In the genomic region with DNA sequence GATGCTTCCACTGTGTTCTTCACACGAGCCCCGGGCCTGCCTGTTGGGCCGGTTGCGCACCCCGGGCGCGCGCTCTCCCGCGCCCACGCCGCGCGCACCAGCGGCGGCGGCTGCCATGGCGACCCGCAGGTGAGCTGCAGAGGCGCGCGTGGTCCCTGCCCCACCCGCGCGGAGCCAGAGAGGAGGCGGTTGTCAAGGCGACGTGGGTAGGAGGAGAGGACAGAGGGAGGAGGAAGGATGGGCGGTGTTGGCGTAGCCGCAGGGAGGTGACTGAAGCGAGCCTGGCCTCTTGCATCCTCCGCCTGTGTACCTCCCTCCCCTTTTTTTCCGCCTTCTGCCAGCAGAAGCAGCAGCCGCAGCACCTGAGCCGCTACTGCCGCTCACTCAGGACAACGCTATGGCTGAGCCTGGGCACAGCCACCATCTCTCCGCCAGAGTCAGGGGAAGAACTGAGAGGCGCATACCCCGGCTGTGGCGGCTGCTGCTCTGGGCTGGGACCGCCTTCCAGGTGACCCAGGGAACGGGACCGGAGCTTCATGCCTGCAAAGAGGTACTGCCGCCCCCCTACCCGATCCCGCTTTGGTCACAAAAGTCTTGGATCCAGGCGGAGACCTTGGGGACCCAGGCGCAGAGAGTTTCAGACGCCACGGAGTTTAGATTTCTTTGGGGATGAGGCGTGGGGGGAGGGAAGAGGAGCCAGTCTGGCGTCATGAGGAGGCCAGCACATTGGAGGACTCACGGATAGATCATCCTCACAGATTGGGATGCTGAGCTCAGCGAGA, we compare ENCODE assay signal across 9 cellular contexts. TPM values are rescaled to one million over a fixed set of nuclear protein-coding genes. Genes with fewer than 3 reads are reported as not detected.
A peak's percentile ranks its signal among the peaks of the same experiment; 100 is the strongest.
DNase-seq lines count a peak whose midpoint lies in the region; ATAC-seq, FAIRE-seq and TF ChIP-seq lines count a peak whose summit lies in the region.
"Had no signal": no experiment of that assay in that cellular context is flagged by ENCODE, and none has a peak within 500 bp of the region (broad histone marks: within the 10 kb centered on the region; RNA-seq: fewer than 3 reads in every experiment).

A gene with protein sequence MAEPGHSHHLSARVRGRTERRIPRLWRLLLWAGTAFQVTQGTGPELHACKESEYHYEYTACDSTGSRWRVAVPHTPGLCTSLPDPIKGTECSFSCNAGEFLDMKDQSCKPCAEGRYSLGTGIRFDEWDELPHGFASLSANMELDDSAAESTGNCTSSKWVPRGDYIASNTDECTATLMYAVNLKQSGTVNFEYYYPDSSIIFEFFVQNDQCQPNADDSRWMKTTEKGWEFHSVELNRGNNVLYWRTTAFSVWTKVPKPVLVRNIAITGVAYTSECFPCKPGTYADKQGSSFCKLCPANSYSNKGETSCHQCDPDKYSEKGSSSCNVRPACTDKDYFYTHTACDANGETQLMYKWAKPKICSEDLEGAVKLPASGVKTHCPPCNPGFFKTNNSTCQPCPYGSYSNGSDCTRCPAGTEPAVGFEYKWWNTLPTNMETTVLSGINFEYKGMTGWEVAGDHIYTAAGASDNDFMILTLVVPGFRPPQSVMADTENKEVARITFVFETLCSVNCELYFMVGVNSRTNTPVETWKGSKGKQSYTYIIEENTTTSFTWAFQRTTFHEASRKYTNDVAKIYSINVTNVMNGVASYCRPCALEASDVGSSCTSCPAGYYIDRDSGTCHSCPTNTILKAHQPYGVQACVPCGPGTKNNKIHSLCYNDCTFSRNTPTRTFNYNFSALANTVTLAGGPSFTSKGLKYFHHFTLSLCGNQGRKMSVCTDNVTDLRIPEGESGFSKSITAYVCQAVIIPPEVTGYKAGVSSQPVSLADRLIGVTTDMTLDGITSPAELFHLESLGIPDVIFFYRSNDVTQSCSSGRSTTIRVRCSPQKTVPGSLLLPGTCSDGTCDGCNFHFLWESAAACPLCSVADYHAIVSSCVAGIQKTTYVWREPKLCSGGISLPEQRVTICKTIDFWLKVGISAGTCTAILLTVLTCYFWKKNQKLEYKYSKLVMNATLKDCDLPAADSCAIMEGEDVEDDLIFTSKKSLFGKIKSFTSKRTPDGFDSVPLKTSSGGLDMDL (plus strand): TSS at position 329 of the 782 bp plus-strand sequence. CDS start 69 bp downstream, at position 398.

- peaks cover 7 to 48% (median 38%) of the 10 kb centered on the region in 7 donors for H3K27me3 ChIP-seq in heart right ventricle
- no peaks in the 10 kb centered on the region for H3K27me3 ChIP-seq in prostate gland (replicated peaks; ENCODE audit: insufficient read depth)
- H3K27me3 ChIP-seq in upper lobe of right lung = peaks cover 40% of the 10 kb centered on the region

- DNase-seq in GM12892 (ENCODE audit: insufficient read length) = peak; percentile 36
- DNase-seq in SHP77 (lab: John Stamatoyannopoulos, UW) = peak; percentile 41 to 66
- DNase-seq in heart right ventricle = peak in 1 of 2 donors; percentile 35
- DNase-seq in prostate gland (ENCODE audit: low spot score) = peak; percentile 88
- DNase-seq in upper lobe of right lung = peak; percentile 79
- no peak for DNase-seq in NCI-H446 treated with DMSO at 0.1 percent for 48 hours (lab: John Stamatoyannopoulos, UW)

- TF ChIP-seq POLR2A in GM12892 (IDR thresholded peaks at IDR 0.05; ENCODE audit: low read depth, low read length) (no peak), prostate gland (IDR thresholded peaks at IDR 0.05) (peak; percentile 26)

- peaks cover 2 to 33% (median 22%) of the 10 kb centered on the region in 9 donors for H3K4me1 ChIP-seq in heart right ventricle
- H3K4me1 ChIP-seq in prostate gland (replicated peaks) = no peaks in the 10 kb centered on the region
- peaks cover 19% of the 10 kb centered on the region for H3K4me1 ChIP-seq in upper lobe of right lung

- no peaks in the 10 kb centered on the region for H3K9me3 Mint-ChIP-seq in activated naive CD4-positive, alpha-beta T cell treated with anti-CD3 and anti-CD28 coated beads, Interleukin-2, amount 50 U/mL, for 24 hours

- H3K4me3 Mint-ChIP-seq in activated naive CD4-positive, alpha-beta T cell treated with anti-CD3 and anti-CD28 coated beads, Interleukin-2, amount 50 U/mL, for 24 hours = peak within 1 kb of the TSS; percentile 88

- peaks cover 43% of the 10 kb centered on the region for H3K4me1 Mint-ChIP-seq in activated naive CD4-positive, alpha-beta T cell treated with anti-CD3 and anti-CD28 coated beads, Interleukin-2, amount 50 U/mL, for 24 hours

- H3K36me3 Mint-ChIP-seq in activated naive CD4-positive, alpha-beta T cell treated with anti-CD3 and anti-CD28 coated beads, Interleukin-2, amount 50 U/mL, for 24 hours = no peaks in the 10 kb centered on the region

- H3K36me3 ChIP-seq in heart right ventricle (no peaks in the 10 kb centered on the region), prostate gland (no peaks in the 10 kb centered on the region), upper lobe of right lung (no peaks in the 10 kb centered on the region)

- no peaks in the 10 kb centered on the region for H3K27me3 Mint-ChIP-seq in activated naive CD4-positive, alpha-beta T cell treated with anti-CD3 and anti-CD28 coated beads, Interleukin-2, amount 50 U/mL, for 24 hours

- peak; percentile 62 for ATAC-seq in HG03354 (IDR thresholded peaks at IDR 0.05; ENCODE audit: poor library complexity, severe bottlenecking, unreplicated experiment)
- peak in 6 of 8 donors; percentile 15 to 47 (median 32) for ATAC-seq in heart right ventricle
- peak; percentile 69 for ATAC-seq in upper lobe of right lung

- H3K4me3 ChIP-seq in heart right ventricle (peak within 1 kb of the TSS in 9 of 10 donors; percentile 18 to 50 (median 33)), prostate gland (peak within 1 kb of the TSS; percentile 37 to 50), upper lobe of right lung (peak within 1 kb of the TSS; percentile 16)

- no peaks in the 10 kb centered on the region for H3K9me3 ChIP-seq in heart right ventricle
- H3K9me3 ChIP-seq in prostate gland = no peaks in the 10 kb centered on the region
- H3K9me3 ChIP-seq in upper lobe of right lung = no peaks in the 10 kb centered on the region

- peak within 1 kb of the TSS; percentile 90 for H3K27ac Mint-ChIP-seq in activated naive CD4-positive, alpha-beta T cell treated with anti-CD3 and anti-CD28 coated beads, Interleukin-2, amount 50 U/mL, for 24 hours

- 2 to 4% methylated on average over 53 to 56 of the region's 56 CpGs for WGBS in heart right ventricle, 2 donors
- WGBS in prostate gland = under 1% methylated on average over 55 of the region's 56 CpGs

- H3K27ac ChIP-seq in heart right ventricle (no peak within 1 kb of the TSS), prostate gland (peak within 1 kb of the TSS; percentile 70 to 78), upper lobe of right lung (no peak within 1 kb of the TSS)

- FAIRE-seq in GM12892 (lab: Jason Lieb, UNC) = no peak
- FAIRE-seq: endometrium had no signal

- intact Hi-C loops in heart right ventricle (cut with DNase I) = loop anchor here in 7 of 10 donors (2.0 to 10.0 kb wide), 5 partner anchors 81 to 287 kb away; a partner anchor contains a TSS
- intact Hi-C loops in prostate gland (cut with DNase I) = loop anchor here (5.0 to 10.0 kb wide), 2 partner anchors 98 to 149 kb away; a partner anchor contains a TSS
- intact Hi-C loops in upper lobe of right lung (cut with DNase I) = no loop called here

- no peak for TF ChIP-seq CTCF in heart right ventricle (IDR thresholded peaks at IDR 0.05)
- peak in 1 of 4 experiments; percentile 5 for TF ChIP-seq CTCF in prostate gland (IDR thresholded peaks at IDR 0.05)
- TF ChIP-seq CTCF in upper lobe of right lung (IDR thresholded peaks at IDR 0.05) = no peak

RNA-seq across cellular contexts. Expression of the gene that starts here (rescaled TPM):
- not detected for polyA plus RNA-seq in GM12892 (2012; ENCODE audit: missing spikeins)
- total RNA-seq in heart right ventricle (under 1 TPM in 8 of 10 donors, not detected in 2; 0.18 to 0.54 (median 0.35) TPM), prostate gland (100 to 1,000 TPM; 102 to 621 TPM), upper lobe of right lung (5.6 TPM)
- polyA plus RNA-seq in heart right ventricle = under 1 TPM; 0.06 to 0.07 TPM

Comparison
In these comparisons a context has a peak if more than half of its experiments do, and no peak if none do; other contexts are left out.
1. RNA of the gene that starts here (total RNA-seq): 102 to 621 TPM in prostate gland; 5.6 TPM in upper lobe of right lung (single experiment) and 0.18 to 0.54 TPM in heart right ventricle; every median in the first group is over 10 times any median in the second.
2. Peak in ATAC-seq and H3K4me3 ChIP-seq in heart right ventricle; RNA of the gene not detected or under 1 TPM.
3. H3K27ac ChIP-seq: peak in prostate gland (2 of 2); none in heart right ventricle (0 of 10) and upper lobe of right lung (single experiment).
4. Peak in every context shown above with its lines, with median percentiles within 50 percentile points of each other: ATAC-seq and H3K4me3 ChIP-seq.